Comparison of ENCODE assay signal across 1 cellular context in genomic region chr1:111199881-111200801, GRCh38.
A peak's percentile ranks its signal among the peaks of the same experiment; 100 is the strongest.
TF ChIP-seq lines count a peak whose summit lies in the region.

DENND2D (minus strand) TSS chr1:111200646; CDS start chr1:111200459, 187 bp downstream.

TF ChIP-seq in K562, 482 proteins besides CTCF, POLR2A, EP300 and RAD21 (continued from another document):
- TF ChIP-seq MGA (IDR thresholded peaks at IDR 0.05) = peak; percentile 60; the same call in 1 of the 2 replicates
- TF ChIP-seq ZNF395 (CRISPR knock-in tag; IDR thresholded peaks at IDR 0.05) = peak; percentile 72
- 0 out of 2 replicates have a peak, but pooled peaks have one; percentile 51 for TF ChIP-seq SMAD4 (CRISPR knock-in tag; conservative IDR thresholded peaks at IDR 0.05)
- TF ChIP-seq PYGO2 (tag; IDR thresholded peaks at IDR 0.05) = peak; percentile 44; the same call in 1 of the 2 replicates
- TF ChIP-seq ZBTB9 (CRISPR knock-in tag; IDR thresholded peaks at IDR 0.05) = peak; percentile 48; the same call in 1 of the 2 replicates
- TF ChIP-seq WHSC1 (IDR thresholded peaks at IDR 0.05; ENCODE audit: low read length) = no peak
- no peak for TF ChIP-seq PML (IDR thresholded peaks at IDR 0.05; ENCODE audit: low read length)
- no peak for TF ChIP-seq FOXA1 (IDR thresholded peaks at IDR 0.05; ENCODE audit: borderline replicate concordance)
- TF ChIP-seq ZNF583 (CRISPR knock-in tag; IDR thresholded peaks at IDR 0.05) = 0 out of 2 replicates have a peak, but pooled peaks have one; percentile 18
- no peak for TF ChIP-seq JUN (IDR thresholded peaks at IDR 0.05; ENCODE audit: borderline replicate concordance, low read depth, low read length)
- no peak for TF ChIP-seq JUN (CRISPR knock-in tag; IDR thresholded peaks at IDR 0.05; ENCODE audit: borderline replicate concordance)
- no peak for TF ChIP-seq ZNF785 (CRISPR knock-in tag; IDR thresholded peaks at IDR 0.05)
- TF ChIP-seq L3MBTL2 (IDR thresholded peaks at IDR 0.05) = peak; percentile 76
- TF ChIP-seq TCF3 (CRISPR knock-in tag; IDR thresholded peaks at IDR 0.05) = 0 out of 2 replicates have a peak, but pooled peaks have one; percentile 7
- 0 out of 2 replicates have a peak, but pooled peaks have one; percentile 23 for TF ChIP-seq CXXC5 (CRISPR knock-in tag; IDR thresholded peaks at IDR 0.05)
- TF ChIP-seq MAX (CRISPR knock-in tag; IDR thresholded peaks at IDR 0.05) = peak; percentile 70; the same call in 1 of the 2 replicates
- no peak for TF ChIP-seq NR2C1 (IDR thresholded peaks at IDR 0.05)
- peak; percentile 41; the same call in 1 of the 2 replicates for TF ChIP-seq NR2C1 (tag; IDR thresholded peaks at IDR 0.05)
- peak in 1 of 2 experiments; percentile 23; a peak in 1 of 4 replicates for TF ChIP-seq ZNF639 (CRISPR knock-in tag; conservative IDR thresholded peaks at IDR 0.05 in 1 of 2, IDR thresholded peaks at IDR 0.05 in 1 of 2)
- no peak for TF ChIP-seq EGR1 (conservative IDR thresholded peaks at IDR 0.05)
- TF ChIP-seq USF1 (CRISPR knock-in tag; IDR thresholded peaks at IDR 0.05) = peak; percentile 67
- no peak for TF ChIP-seq NELFE (IDR thresholded peaks at IDR 0.05; ENCODE audit: insufficient read depth, insufficient read length)
- TF ChIP-seq NR4A1 (CRISPR knock-in tag; IDR thresholded peaks at IDR 0.05) = no peak
- TF ChIP-seq NR4A1 (tag; IDR thresholded peaks at IDR 0.05) = peak; percentile 22; the same call in 1 of the 2 replicates
- no peak for TF ChIP-seq ZNF311 (CRISPR knock-in tag; IDR thresholded peaks at IDR 0.05)
- peak; percentile 7; the same call in 1 of the 2 replicates for TF ChIP-seq USF2 (CRISPR knock-in tag; IDR thresholded peaks at IDR 0.05)
- TF ChIP-seq ZBTB11 (CRISPR knock-in tag; IDR thresholded peaks at IDR 0.05) = peak in 1 of 3 experiments; percentile 38; a peak in 1 of 6 replicates
- TF ChIP-seq CBFA2T3 (IDR thresholded peaks at IDR 0.05) = no peak
